9 cellular contexts compared by ENCODE assay signal in the genomic region with DNA sequence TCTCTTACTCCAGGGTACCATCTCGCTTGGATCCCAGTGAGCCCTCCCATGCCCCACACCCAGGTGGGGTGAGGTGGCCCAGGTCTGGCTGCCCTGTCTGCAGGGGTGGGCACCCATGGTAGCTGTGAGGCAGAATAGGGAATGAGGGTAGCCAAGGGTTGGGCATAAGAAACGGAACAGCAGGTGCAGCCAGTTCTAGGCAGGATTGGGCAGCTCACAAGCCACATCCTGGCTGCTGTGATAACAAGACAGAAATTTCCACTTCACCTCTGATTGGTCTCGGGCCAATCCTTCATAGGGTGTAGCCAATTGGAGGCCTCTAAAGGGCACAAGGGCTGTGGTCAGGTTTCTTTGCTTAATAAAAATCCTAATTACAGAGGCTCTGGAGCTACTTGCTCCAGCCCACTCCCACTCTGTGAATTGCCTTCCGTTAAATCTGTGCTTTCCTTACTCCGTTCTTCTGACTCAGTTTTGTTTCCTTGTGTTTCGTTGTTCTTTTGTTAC. TPM values are rescaled to one million over a fixed set of nuclear protein-coding genes. Genes with fewer than 3 reads are reported as not detected.
DNase-seq lines count a peak whose midpoint lies in the region; ATAC-seq, FAIRE-seq and TF ChIP-seq lines count a peak whose summit lies in the region.
"Had no signal": no experiment of that assay in that cellular context is flagged by ENCODE, and none has a peak within 500 bp of the region (broad histone marks: within the 10 kb centered on the region; RNA-seq: fewer than 3 reads in every experiment).

No MANE protein-coding gene starts in this region.

- no peak overlapping the region for H3K4me3 ChIP-seq in heart left ventricle
- H3K4me3 ChIP-seq in astrocyte (ENCODE audit: insufficient read depth, low read depth, low read length), result no peak overlapping the region

- H3K27ac Mint-ChIP-seq in astrocyte (ENCODE audit: unreplicated experiment) (no peak overlapping the region), natural killer cell (no peak overlapping the region)

- TF ChIP-seq POLR2A in heart left ventricle (IDR thresholded peaks at IDR 0.05), result no peak

- H4K20me1 ChIP-seq in astrocyte (ENCODE audit: insufficient read depth, low read length), result peaks cover 4% of the 10 kb centered on the region

- peaks cover 13% of the 10 kb centered on the region for H3K27me3 Mint-ChIP-seq in astrocyte (ENCODE audit: low read depth, unreplicated experiment)
- peaks cover 0 to 19% of the 10 kb centered on the region in 2 donors for H3K27me3 Mint-ChIP-seq in natural killer cell (ENCODE audit: low read depth in 2 of 2)

- DNase-seq in heart left ventricle (peak in 2 of 5 donors; percentile 50 to 59), cardiac septum (ENCODE audit: low spot score) (no peak), NCI-H510A treated with DMSO at 0.1 percent for 48 hours (lab: John Stamatoyannopoulos, UW) (peak; percentile 66), astrocyte (ENCODE audit: low read depth) (peak; percentile 29), natural killer cell (no peak), nucleus accumbens (lab: John Stamatoyannopoulos, UW) (no peak)
- DNase-seq in effector CD8-positive, alpha-beta T cell (lab: John Stamatoyannopoulos, UW), result no peak

- no peak overlapping the region for H3K27ac ChIP-seq in heart left ventricle
- H3K27ac ChIP-seq in astrocyte (ENCODE audit: low read depth, low read length), result no peak overlapping the region

- H3K4me1 ChIP-seq in heart left ventricle (peaks cover 0 to 48% (median 12%) of the 10 kb centered on the region in 12 donors), astrocyte (ENCODE audit: insufficient read depth, low read length) (peaks cover 4% of the 10 kb centered on the region)

- H3K27me3 ChIP-seq in heart left ventricle, result peaks cover 0 to 53% (median 8%) of the 10 kb centered on the region in 9 donors
- peaks cover 7% of the 10 kb centered on the region for H3K27me3 ChIP-seq in astrocyte (ENCODE audit: insufficient read depth, low read length)

- no peak overlapping the region for H3K4me2 ChIP-seq in astrocyte (ENCODE audit: low read length)

- H3K9me3 Mint-ChIP-seq in astrocyte (ENCODE audit: unreplicated experiment) (no peaks in the 10 kb centered on the region), natural killer cell (no peaks in the 10 kb centered on the region)

- intact Hi-C loops in heart left ventricle (cut with DNase I) (no loop called here), cardiac septum (cut with DNase I) (no loop called here), natural killer cell (cut with micrococcal nuclease) (no loop called here)

- no peaks in the 10 kb centered on the region for H3K4me1 Mint-ChIP-seq in astrocyte (ENCODE audit: low read depth, unreplicated experiment)
- peaks cover 6 to 15% of the 10 kb centered on the region in 2 donors for H3K4me1 Mint-ChIP-seq in natural killer cell

- H3K36me3 Mint-ChIP-seq in astrocyte (ENCODE audit: low read depth, unreplicated experiment), result no peaks in the 10 kb centered on the region
- no peaks in the 10 kb centered on the region for H3K36me3 Mint-ChIP-seq in natural killer cell

- peak overlapping the region; percentile 21 for H3K4me3 Mint-ChIP-seq in astrocyte (ENCODE audit: unreplicated experiment)
- H3K4me3 Mint-ChIP-seq in natural killer cell, result peak overlapping the region; percentile 0

- 54 to 66% (median 62%) methylated on average over 6 of the region's 6 CpGs for WGBS in heart left ventricle, 4 donors

- H3K36me3 ChIP-seq in heart left ventricle, result no peaks in the 10 kb centered on the region
- H3K36me3 ChIP-seq in astrocyte (ENCODE audit: insufficient read depth, low read length), result no peaks in the 10 kb centered on the region

- FAIRE-seq in astrocyte (lab: Jason Lieb, UNC), result no peak

- peak; percentile 16 to 63 (median 48) for ATAC-seq in heart left ventricle
- ATAC-seq in natural killer cell, result peak; percentile 24 to 87 (median 65)
- no peak for ATAC-seq in HG03469 (IDR thresholded peaks at IDR 0.05; ENCODE audit: unreplicated experiment)

- H3K9me3 ChIP-seq in heart left ventricle (no peaks in the 10 kb centered on the region), astrocyte (ENCODE audit: insufficient read depth, low read depth, low read length) (no peaks in the 10 kb centered on the region)

- no peak for TF ChIP-seq CTCF in heart left ventricle (IDR thresholded peaks at IDR 0.05)
- TF ChIP-seq CTCF in astrocyte (IDR thresholded peaks at IDR 0.05; ENCODE audit: insufficient read depth, low read depth, low read length), result no peak
- no peak for TF ChIP-seq CTCF in natural killer cell (IDR thresholded peaks at IDR 0.05)

- no peaks in the 10 kb centered on the region for H3K79me2 ChIP-seq in astrocyte (ENCODE audit: insufficient read depth, low read length)

- H3K9ac ChIP-seq in astrocyte (ENCODE audit: low read length), result no peak overlapping the region

- H2AFZ ChIP-seq in astrocyte (ENCODE audit: low read depth, low read length), result no peak overlapping the region

RNA-seq across cellular contexts. Expression of a gene that starts 1.5 kb away (rescaled TPM):
- 10 to 100 TPM in 3 of 9 donors, 1 to 10 TPM in 6; 5.5 to 19.2 (median 8.2) TPM for total RNA-seq in heart left ventricle
- 10 to 100 TPM in 1 of 2 donors, under 1 TPM in 1; 0.26 to 11.4 TPM for polyA plus RNA-seq in heart left ventricle
- total RNA-seq in cardiac septum, result 2.8 TPM
- total RNA-seq in astrocyte, result 3.3 and 5.0 TPM in 2 replicates
- 1 to 10 TPM in 1 of 3 donors, under 1 TPM in 1, not detected in 1; 0.49 to 1.4 TPM for total RNA-seq in natural killer cell
- total RNA-seq: activated CD8-positive, alpha-beta memory T cell treated with anti-CD3 and anti-CD28 coated beads for 36 hours had no signal

RNA-seq across cellular contexts. Expression of a gene that starts 3.2 kb away (rescaled TPM):
- total RNA-seq in heart left ventricle, result 10 to 100 TPM in 5 of 9 donors, 1 to 10 TPM in 4; 4.9 to 19.5 (median 11.8) TPM
- polyA plus RNA-seq in heart left ventricle, result 10 to 100 TPM in 1 of 2 donors, 1 to 10 TPM in 1; 1.1 to 12.1 TPM
- total RNA-seq in cardiac septum, result 31.4 TPM
- total RNA-seq in astrocyte, result 2.7 and 2.8 TPM in 2 replicates
- total RNA-seq in natural killer cell, result under 1 TPM in 1 of 3 donors, not detected in 2; 0.25 TPM

RNA-seq across cellular contexts. Expression of a gene that starts 4.0 kb away (rescaled TPM):
- total RNA-seq in heart left ventricle (1 to 10 TPM in 8 of 9 donors, under 1 TPM in 1; 0.98 to 9.3 (median 5.1) TPM), cardiac septum (0.81 TPM), astrocyte (1.2 and 1.5 TPM in 2 replicates), natural killer cell (not detected)
- 1 to 10 TPM in 1 of 2 donors, under 1 TPM in 1; 0.17 to 1.7 TPM for polyA plus RNA-seq in heart left ventricle
- total RNA-seq: activated CD8-positive, alpha-beta memory T cell treated with anti-CD3 and anti-CD28 coated beads for 36 hours had no signal

RNA-seq across cellular contexts. Expression of a gene that starts 44.3 kb away (rescaled TPM):
- total RNA-seq in heart left ventricle (100 to 1,000 TPM; 132 to 201 (median 148) TPM), cardiac septum (137 TPM), astrocyte (70.8 and 88.7 TPM in 2 replicates), natural killer cell (10 to 100 TPM; 32.4 to 42.6 (median 40.7) TPM)
- polyA plus RNA-seq in heart left ventricle, result 100 to 1,000 TPM; 110 to 124 TPM

RNA-seq across cellular contexts. Expression of a gene that starts 49.7 kb away (rescaled TPM):
- 10 to 100 TPM; 12.5 to 26.8 (median 19.4) TPM for total RNA-seq in heart left ventricle
- 10 to 100 TPM; 17.7 to 47.5 TPM for polyA plus RNA-seq in heart left ventricle
- 30.9 TPM for total RNA-seq in cardiac septum
- total RNA-seq in astrocyte, result 70.2 and 74.1 TPM in 2 replicates
- total RNA-seq in natural killer cell, result 100 to 1,000 TPM; 129 to 168 (median 153) TPM

Comparison
In these comparisons a context has a peak if more than half of its experiments do, and no peak if none do; other contexts are left out.
1. DNase-seq: peak in NCI-H510A treated with DMSO at 0.1 percent for 48 hours (single experiment) and astrocyte (single experiment); none in cardiac septum (single experiment), natural killer cell (single experiment), nucleus accumbens (0 of 56) and effector CD8-positive, alpha-beta T cell (single experiment).